ENCODE assay signal across 9 cellular contexts in the genomic region with DNA sequence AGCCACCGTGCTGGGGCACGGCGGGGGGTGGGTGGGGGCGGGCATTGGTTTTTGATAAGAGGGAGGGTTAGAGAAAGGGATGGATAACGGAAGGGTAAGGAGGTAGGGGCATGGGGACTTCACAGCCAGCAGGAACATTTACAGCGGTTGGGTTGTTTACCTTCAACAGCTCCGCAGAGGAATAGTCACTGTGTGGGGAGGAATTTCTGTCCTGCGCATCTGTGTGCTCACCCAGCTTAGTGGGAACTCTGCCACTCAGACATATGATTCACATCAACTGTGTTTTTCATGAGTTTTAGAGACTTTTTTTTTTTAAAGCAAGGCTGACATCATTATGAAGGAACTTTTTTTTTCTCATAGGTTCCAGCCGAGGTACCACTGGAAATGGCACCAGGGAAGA. TPM values are rescaled to one million over a fixed set of nuclear protein-coding genes. Genes with fewer than 3 reads are reported as not detected.
A peak's percentile ranks its signal among the peaks of the same experiment; 100 is the strongest.
DNase-seq lines count a peak whose midpoint lies in the region; ATAC-seq and TF ChIP-seq lines count a peak whose summit lies in the region.
"Had no signal": no experiment of that assay in that cellular context is flagged by ENCODE, and none has a peak within 500 bp of the region (broad histone marks: within the 10 kb centered on the region; RNA-seq: fewer than 3 reads in every experiment).

No MANE protein-coding gene starts in this region.

- peaks cover 5% of the 10 kb centered on the region for H3K4me1 Mint-ChIP-seq in chondrocyte (ENCODE audit: low read depth)

- peak overlapping the region; percentile 71 for H3K27ac Mint-ChIP-seq in chondrocyte (ENCODE audit: unreplicated experiment)

- no peak overlapping the region for H3K4me3 Mint-ChIP-seq in chondrocyte (ENCODE audit: unreplicated experiment)

- DNase-seq in ACHN (peak; percentile 65), HK-2 (ENCODE audit: unreplicated experiment) (peak; percentile 31), chondrocyte (ENCODE audit: low spot score) (peak; percentile 12), kidney glomerular epithelial cell (lab: John Stamatoyannopoulos, UW) (peak; percentile 56), retina (no peak)
- DNase-seq in activated effector memory CD4-positive, alpha-beta T cell treated with Interleukin-2 at 50 U/mL for 16 hours, result no peak
- DNase-seq: occipital lobe had no signal

- no peak for ATAC-seq in GM18502 (IDR thresholded peaks at IDR 0.05; ENCODE audit: poor library complexity, unreplicated experiment)
- ATAC-seq in activated CD4-positive, CD25-positive, alpha-beta regulatory T cell treated with anti-CD3 and anti-CD28 coated beads, Interleukin-2, amount 50 U/mL, for 24 hours, result no peak

- TF ChIP-seq CTCF in chondrocyte (IDR thresholded peaks at IDR 0.05), result no peak

- no peaks in the 10 kb centered on the region for H3K9me3 Mint-ChIP-seq in chondrocyte (ENCODE audit: low read depth)

- peaks cover 1% of the 10 kb centered on the region for H3K36me3 Mint-ChIP-seq in chondrocyte (ENCODE audit: low read depth)

- in situ Hi-C loops in ACHN (cut with HindIII; ENCODE audit: low pct_ligation_motif_present, low pct_unique_long_range_greater_than_20kb, low sequenced_read_pairs), result no loop called here

- H3K27me3 Mint-ChIP-seq in chondrocyte (ENCODE audit: low read depth), result peaks cover 9% of the 10 kb centered on the region

RNA-seq across cellular contexts. Expression of a gene that starts 19.6 kb away (rescaled TPM):
- total RNA-seq in chondrocyte, result 1.4 to 4.7 TPM (median 1.5 TPM) in 3 replicates

RNA-seq across cellular contexts. Expression of a gene that starts 21.4 kb away (rescaled TPM):
- not detected in 3 replicates for total RNA-seq in chondrocyte
- total RNA-seq: occipital lobe had no signal

RNA-seq across cellular contexts. Expression of a gene that starts 37.9 kb away (rescaled TPM):
- 49.8 to 71.0 TPM (median 50.4 TPM) in 3 replicates for total RNA-seq in chondrocyte

RNA-seq across cellular contexts. Expression of a gene that starts 38.0 kb away (rescaled TPM):
- 3.1 to 6.5 TPM (median 3.1 TPM) in 3 replicates for total RNA-seq in chondrocyte

Comparison
In these comparisons a context has a peak if more than half of its experiments do, and no peak if none do; other contexts are left out.
1. DNase-seq: peak in ACHN (single experiment), HK-2 (single experiment), chondrocyte (single experiment) and kidney glomerular epithelial cell (single experiment); none in retina (single experiment) and activated effector memory CD4-positive, alpha-beta T cell treated with Interleukin-2 at 50 U/mL for 16 hours (single experiment).